In the genomic region with DNA sequence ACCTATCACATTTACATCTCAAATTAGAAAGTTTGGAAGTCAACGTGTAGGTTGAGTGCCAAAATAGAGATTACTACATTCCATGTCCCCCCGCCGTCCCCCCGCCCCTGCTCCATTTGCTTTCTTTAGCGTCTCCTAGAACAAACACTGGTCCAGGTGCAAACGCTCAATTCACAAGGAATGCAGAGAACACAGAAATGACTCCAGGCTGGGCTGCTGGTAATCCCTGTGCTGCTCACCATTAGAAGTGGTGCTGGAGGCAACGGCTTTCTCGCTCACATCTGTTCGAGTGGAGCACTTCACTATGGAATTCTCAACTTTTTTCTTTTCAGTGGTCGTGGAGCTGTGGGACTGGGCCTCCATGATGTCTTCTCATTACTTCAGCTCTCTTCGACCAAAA, we compare ENCODE assay signal across 17 cellular contexts. TPM values are rescaled to one million over a fixed set of nuclear protein-coding genes. Genes with fewer than 3 reads are reported as not detected.
A peak's percentile ranks its signal among the peaks of the same experiment; 100 is the strongest.
DNase-seq lines count a peak whose midpoint lies in the region; ATAC-seq lines count a peak whose summit lies in the region.
"Had no signal": no experiment of that assay in that cellular context is flagged by ENCODE, and none has a peak within 500 bp of the region (broad histone marks: within the 10 kb centered on the region; RNA-seq: fewer than 3 reads in every experiment).

No MANE protein-coding gene starts in this region.

- H3K4ac ChIP-seq in neuronal stem cell (ENCODE audit: low read length): no peak overlapping the region

- no peak overlapping the region for H3K14ac ChIP-seq in neuronal stem cell (ENCODE audit: low read length)

- H3K4me1 ChIP-seq in HUES48 (ENCODE audit: control insufficient read depth, insufficient read depth, low read length) (peaks cover 72% of the 10 kb centered on the region), neuronal stem cell (ENCODE audit: control insufficient read depth in 2 of 2, insufficient read depth in 1 of 2, low read depth in 1 of 2, low read length in 2 of 2) (peaks cover 30 to 39% of the 10 kb centered on the region in 2 donors)
- H3K4me1 ChIP-seq: Peyer's patch had no signal

- peak overlapping the region; percentile 40 for H3K4me2 ChIP-seq in neuronal stem cell (ENCODE audit: insufficient read depth, low read length, poor library complexity, severe bottlenecking)

- no peaks in the 10 kb centered on the region for H3K36me3 ChIP-seq in HUES48 (ENCODE audit: control insufficient read depth, insufficient read depth, low read length)
- peaks cover 6 to 73% of the 10 kb centered on the region in 2 donors for H3K36me3 ChIP-seq in neuronal stem cell (replicated peaks in 1 of 2; ENCODE audit: control insufficient read depth in 2 of 2, insufficient read depth in 2 of 2, low read length in 2 of 2)
- H3K36me3 ChIP-seq: Peyer's patch had no signal

- no peak overlapping the region for H3K23ac ChIP-seq in neuronal stem cell (ENCODE audit: low read depth, low read length, poor library complexity)

- DNase-seq in ecto neural progenitor cell (ENCODE audit: low spot score) (peak; percentile 66), iPS-NIHi11 (ENCODE audit: low spot score) (peak; percentile 30), neuronal stem cell (ENCODE audit: low spot score) (no peak), NCI-H2196 (lab: John Stamatoyannopoulos, UW; ENCODE audit: unreplicated experiment) (no peak)
- no peak for DNase-seq in central memory CD4-positive, alpha-beta T cell
- DNase-seq: Calu3; CD4-positive, CD25-positive, alpha-beta regulatory T cell; DMS79; IMR-90; Kasumi-1; NCI-H1105 treated with DMSO at 0.1 percent for 48 hours; NCI-H187 treated with DMSO at 0.1 percent for 48 hours; NCI-H510A; Peyer's patch had no signal

- no peak overlapping the region for H2BK5ac ChIP-seq in neuronal stem cell (ENCODE audit: low read length)

- no peaks in the 10 kb centered on the region for H3K36me3 Mint-ChIP-seq in activated T-helper 17 cell treated with anti-CD3 and anti-CD28 coated beads, Interleukin-2, amount 50 U/mL, for 72 hours (ENCODE audit: low read depth)
- H3K36me3 Mint-ChIP-seq: CD4-positive, CD25-positive, alpha-beta regulatory T cell had no signal

- H2AFZ ChIP-seq in neuronal stem cell (ENCODE audit: low read length): no peak overlapping the region

- H4K91ac ChIP-seq in neuronal stem cell (ENCODE audit: low read depth, low read length, poor library complexity): no peak overlapping the region

- H2BK15ac ChIP-seq in neuronal stem cell (ENCODE audit: low read length): no peak overlapping the region

- H3K79me1 ChIP-seq in neuronal stem cell (ENCODE audit: low read depth, low read length): peaks cover 2% of the 10 kb centered on the region

- no peak overlapping the region for H3K27ac Mint-ChIP-seq in activated T-helper 17 cell treated with anti-CD3 and anti-CD28 coated beads, Interleukin-2, amount 50 U/mL, for 72 hours
- H3K27ac Mint-ChIP-seq: CD4-positive, CD25-positive, alpha-beta regulatory T cell had no signal

- H3K9me3 ChIP-seq in HUES48 (ENCODE audit: control insufficient read depth, insufficient read depth, low read length) (no peaks in the 10 kb centered on the region), neuronal stem cell (replicated peaks in 1 of 2; ENCODE audit: control insufficient read depth in 2 of 2, insufficient read depth in 1 of 2, low read depth in 1 of 2, low read length in 2 of 2) (peaks cover 0 to 2% of the 10 kb centered on the region in 2 donors)
- H3K9me3 ChIP-seq: Peyer's patch had no signal

- H3K18ac ChIP-seq in neuronal stem cell (ENCODE audit: low read length): no peak overlapping the region

- H3K27ac ChIP-seq in HUES48 (ENCODE audit: low read depth, low read length) (peak overlapping the region; percentile 96), neuronal stem cell (replicated peaks; ENCODE audit: low read length) (peak overlapping the region; percentile 76)
- H3K27ac ChIP-seq: Peyer's patch had no signal

- H3K9me3 Mint-ChIP-seq in activated T-helper 17 cell treated with anti-CD3 and anti-CD28 coated beads, Interleukin-2, amount 50 U/mL, for 72 hours: no peaks in the 10 kb centered on the region

- no CpG with 5 or more reads among the region's 11 CpGs for WGBS in neuronal stem cell (ENCODE audit: extremely low coverage in 2 of 2, insufficient read length in 2 of 2, insufficient replicate concordance in 1 of 2), 2 donors

- H3K9ac ChIP-seq in HUES48 (ENCODE audit: low read depth, low read length) (peak overlapping the region; percentile 55), neuronal stem cell (ENCODE audit: low read depth, low read length, poor library complexity) (no peak overlapping the region)

- H3K4me3 ChIP-seq in HUES48 (ENCODE audit: low read depth, low read length) (peak overlapping the region; percentile 26; the same call in 1 of the 2 replicates), neuronal stem cell (ENCODE audit: low read length in 2 of 2) (no peak overlapping the region)
- H3K4me3 ChIP-seq: Peyer's patch had no signal

- no peak overlapping the region for H4K8ac ChIP-seq in neuronal stem cell (ENCODE audit: low read depth, low read length)

- ATAC-seq in GM19035 (IDR thresholded peaks at IDR 0.05; ENCODE audit: unreplicated experiment): no peak
- no peak for ATAC-seq in activated T-helper 17 cell treated with anti-CD3 and anti-CD28 coated beads, Interleukin-2, amount 50 U/mL, for 72 hours (replicated peaks)

- no peak overlapping the region for H2AK5ac ChIP-seq in neuronal stem cell (ENCODE audit: low read depth, low read length)

- no peaks in the 10 kb centered on the region for H3K27me3 ChIP-seq in HUES48 (ENCODE audit: control insufficient read depth, insufficient read depth, low read length)
- no peaks in the 10 kb centered on the region for H3K27me3 ChIP-seq in neuronal stem cell (ENCODE audit: control insufficient read depth in 3 of 3, insufficient read depth in 3 of 3, low read depth in 1 of 3, low read length in 3 of 3)
- H3K27me3 ChIP-seq: Peyer's patch had no signal

- no peaks in the 10 kb centered on the region for H3K4me1 Mint-ChIP-seq in activated T-helper 17 cell treated with anti-CD3 and anti-CD28 coated beads, Interleukin-2, amount 50 U/mL, for 72 hours

- H3K27me3 Mint-ChIP-seq in activated T-helper 17 cell treated with anti-CD3 and anti-CD28 coated beads, Interleukin-2, amount 50 U/mL, for 72 hours: peaks cover 15% of the 10 kb centered on the region

- H2BK12ac ChIP-seq in neuronal stem cell (ENCODE audit: low read length): no peak overlapping the region

- no peak overlapping the region for H3K4me3 Mint-ChIP-seq in activated T-helper 17 cell treated with anti-CD3 and anti-CD28 coated beads, Interleukin-2, amount 50 U/mL, for 72 hours
- H3K4me3 Mint-ChIP-seq: CD4-positive, CD25-positive, alpha-beta regulatory T cell had no signal

- H2BK120ac ChIP-seq in neuronal stem cell (ENCODE audit: low read depth, low read length): no peak overlapping the region

RNA-seq across cellular contexts. Expression of gene GLI3, which starts 14.1 kb away (rescaled TPM):
- polyA plus RNA-seq in neuronal stem cell (2013, experiment 1 of 2): 54.7 TPM
- polyA plus RNA-seq in neuronal stem cell (2013, experiment 2 of 2): 56.9 TPM
- total RNA-seq in activated T-helper 17 cell treated with anti-CD3 and anti-CD28 coated beads, Interleukin-2, amount 50 U/mL, for 72 hours: under 1 TPM; 0.17 to 0.74 TPM
- total RNA-seq: Calu3; CD4-positive, CD25-positive, alpha-beta regulatory T cell had no signal
- polyA plus RNA-seq: CD4-positive, CD25-positive, alpha-beta regulatory T cell had no signal

Comparison
In these comparisons a context has a peak if more than half of its experiments do, and no peak if none do; other contexts are left out.
1. DNase-seq: peak in ecto neural progenitor cell (single experiment) and iPS-NIHi11 (single experiment); none in neuronal stem cell (single experiment), NCI-H2196 (single experiment) and central memory CD4-positive, alpha-beta T cell (single experiment).